In the genomic region with DNA sequence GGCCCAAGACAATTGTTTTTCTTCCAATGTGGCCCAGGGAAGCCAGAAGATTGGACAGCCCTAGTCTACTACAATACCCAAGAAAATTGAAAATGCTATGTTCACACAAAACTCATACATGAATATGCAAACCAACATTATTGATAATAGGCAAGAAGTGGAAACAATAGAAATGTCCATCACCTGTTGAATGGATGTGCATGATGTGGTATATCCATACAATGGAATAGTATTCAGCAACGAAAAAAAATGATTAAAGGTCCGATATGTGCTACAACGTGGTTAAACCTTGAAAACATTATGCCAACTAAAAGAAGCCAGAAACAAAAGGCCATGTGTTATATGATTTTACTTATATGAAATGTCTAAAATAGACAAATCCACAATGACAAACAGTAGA, we compare ENCODE assay signal across 2 cellular contexts.
A peak's percentile ranks its signal among the peaks of the same experiment; 100 is the strongest.
TF ChIP-seq lines count a peak whose summit lies in the region.

No MANE protein-coding gene starts in this region.

TF ChIP-seq in SK-N-SH, 30 proteins besides CTCF, POLR2A, EP300 and RAD21 (continued from another document):
- TF ChIP-seq NFIC (IDR thresholded peaks at IDR 0.05; ENCODE audit: borderline replicate concordance): no peak
- no peak for TF ChIP-seq RFX5 (IDR thresholded peaks at IDR 0.05; ENCODE audit: low read length)
- TF ChIP-seq, protein P1, sequence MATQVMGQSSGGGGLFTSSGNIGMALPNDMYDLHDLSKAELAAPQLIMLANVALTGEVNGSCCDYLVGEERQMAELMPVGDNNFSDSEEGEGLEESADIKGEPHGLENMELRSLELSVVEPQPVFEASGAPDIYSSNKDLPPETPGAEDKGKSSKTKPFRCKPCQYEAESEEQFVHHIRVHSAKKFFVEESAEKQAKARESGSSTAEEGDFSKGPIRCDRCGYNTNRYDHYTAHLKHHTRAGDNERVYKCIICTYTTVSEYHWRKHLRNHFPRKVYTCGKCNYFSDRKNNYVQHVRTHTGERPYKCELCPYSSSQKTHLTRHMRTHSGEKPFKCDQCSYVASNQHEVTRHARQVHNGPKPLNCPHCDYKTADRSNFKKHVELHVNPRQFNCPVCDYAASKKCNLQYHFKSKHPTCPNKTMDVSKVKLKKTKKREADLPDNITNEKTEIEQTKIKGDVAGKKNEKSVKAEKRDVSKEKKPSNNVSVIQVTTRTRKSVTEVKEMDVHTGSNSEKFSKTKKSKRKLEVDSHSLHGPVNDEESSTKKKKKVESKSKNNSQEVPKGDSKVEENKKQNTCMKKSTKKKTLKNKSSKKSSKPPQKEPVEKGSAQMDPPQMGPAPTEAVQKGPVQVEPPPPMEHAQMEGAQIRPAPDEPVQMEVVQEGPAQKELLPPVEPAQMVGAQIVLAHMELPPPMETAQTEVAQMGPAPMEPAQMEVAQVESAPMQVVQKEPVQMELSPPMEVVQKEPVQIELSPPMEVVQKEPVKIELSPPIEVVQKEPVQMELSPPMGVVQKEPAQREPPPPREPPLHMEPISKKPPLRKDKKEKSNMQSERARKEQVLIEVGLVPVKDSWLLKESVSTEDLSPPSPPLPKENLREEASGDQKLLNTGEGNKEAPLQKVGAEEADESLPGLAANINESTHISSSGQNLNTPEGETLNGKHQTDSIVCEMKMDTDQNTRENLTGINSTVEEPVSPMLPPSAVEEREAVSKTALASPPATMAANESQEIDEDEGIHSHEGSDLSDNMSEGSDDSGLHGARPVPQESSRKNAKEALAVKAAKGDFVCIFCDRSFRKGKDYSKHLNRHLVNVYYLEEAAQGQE (IDR thresholded peaks at IDR 0.05; ENCODE audit: low read depth, low read length): no peak
- no peak for TF ChIP-seq PBX3 (IDR thresholded peaks at IDR 0.05)
- TF ChIP-seq YY1 (IDR thresholded peaks at IDR 0.05; ENCODE audit: low read depth): no peak
- no peak for TF ChIP-seq RXRA (IDR thresholded peaks at IDR 0.05; ENCODE audit: borderline replicate concordance, low read depth)
- no peak for TF ChIP-seq POLR2AphosphoS5 (IDR thresholded peaks at IDR 0.05; ENCODE audit: low read depth, low read length)
- TF ChIP-seq MAX (IDR thresholded peaks at IDR 0.05; ENCODE audit: low read depth): no peak
- TF ChIP-seq TAF1 (IDR thresholded peaks at IDR 0.05; ENCODE audit: borderline replicate concordance, low read depth, low read length): no peak
- no peak for TF ChIP-seq ZBTB33 (IDR thresholded peaks at IDR 0.05; ENCODE audit: borderline replicate concordance, low read depth)

TF ChIP-seq in HEK293, 187 proteins besides CTCF, POLR2A, EP300 and RAD21 (continued from another document):
- TF ChIP-seq, protein P2, sequence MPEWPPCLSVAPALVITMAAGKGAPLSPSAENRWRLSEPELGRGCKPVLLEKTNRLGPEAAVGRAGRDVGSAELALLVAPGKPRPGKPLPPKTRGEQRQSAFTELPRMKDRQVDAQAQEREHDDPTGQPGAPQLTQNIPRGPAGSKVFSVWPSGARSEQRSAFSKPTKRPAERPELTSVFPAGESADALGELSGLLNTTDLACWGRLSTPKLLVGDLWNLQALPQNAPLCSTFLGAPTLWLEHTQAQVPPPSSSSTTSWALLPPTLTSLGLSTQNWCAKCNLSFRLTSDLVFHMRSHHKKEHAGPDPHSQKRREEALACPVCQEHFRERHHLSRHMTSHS (tag by site-specific recombination; IDR thresholded peaks at IDR 0.05): no peak
- TF ChIP-seq ZXDB (tag by site-specific recombination; IDR thresholded peaks at IDR 0.05): no peak
- peak; percentile 64 for TF ChIP-seq SCRT2 (tag by site-specific recombination; IDR thresholded peaks at IDR 0.05)
